In genomic region chr12:1629338-1630080, GRCh38 we compare ENCODE assay signal across 8 cellular contexts.
A peak's percentile ranks its signal among the peaks of the same experiment; 100 is the strongest.
DNase-seq lines count a peak whose midpoint lies in the region; ATAC-seq lines count a peak whose summit lies in the region.

No MANE protein-coding gene starts in this region.

- no peaks in the 10 kb centered on the region for H3K9me3 ChIP-seq in muscle layer of duodenum (ENCODE audit: control insufficient read depth in 1 of 2, low read length in 2 of 2)

- peaks cover 6% of the 10 kb centered on the region for H3K27me3 ChIP-seq in muscle layer of duodenum (ENCODE audit: low read depth, low read length)

- DNase-seq in NCI-H146 treated with DMSO at 0.1 percent for 48 hours (lab: John Stamatoyannopoulos, UW; ENCODE audit: unreplicated experiment) (peak; percentile 51), GF-D8 (lab: John Stamatoyannopoulos, UW) (no peak), AG08396 (ENCODE audit: low spot score) (no peak)
- no peak for DNase-seq in stimulated activated CD4-positive, alpha-beta T cell treated with anti-CD3 and anti-CD28 coated beads, Interleukin-4, amount 100 ng/mL, for 1 hour

- no peaks in the 10 kb centered on the region for H3K36me3 ChIP-seq in muscle layer of duodenum (ENCODE audit: control insufficient read depth in 1 of 2, insufficient read depth in 2 of 2, low read length in 2 of 2)

- intact Hi-C loops in dendritic cell treated with granulocyte-macrophage colony-stimulating factor and Interleukin-4, amounts not matched to agents 40 ng/mL and 50 ng/mL, for 4 days (cut with micrococcal nuclease): no loop called here

- H3K27me3 Mint-ChIP-seq in dendritic cell treated with granulocyte-macrophage colony-stimulating factor and Interleukin-4, amounts not matched to agents 40 ng/mL and 50 ng/mL, for 4 days: peaks cover 32% of the 10 kb centered on the region

- no peaks in the 10 kb centered on the region for H3K9me3 Mint-ChIP-seq in dendritic cell treated with granulocyte-macrophage colony-stimulating factor and Interleukin-4, amounts not matched to agents 40 ng/mL and 50 ng/mL, for 4 days

- H3K4me3 ChIP-seq in GM08714 (ENCODE audit: low read length) (peak overlapping the region; percentile 23; the same call in 1 of the 2 replicates), muscle layer of duodenum (ENCODE audit: low read depth in 1 of 2, low read length in 2 of 2) (peak overlapping the region; percentile 48 to 72)

- no peak overlapping the region for H3K27ac Mint-ChIP-seq in dendritic cell treated with granulocyte-macrophage colony-stimulating factor and Interleukin-4, amounts not matched to agents 40 ng/mL and 50 ng/mL, for 4 days

- H3K4me1 ChIP-seq in muscle layer of duodenum (ENCODE audit: control insufficient read depth in 1 of 2, insufficient read depth in 2 of 2, low read length in 2 of 2): peaks cover 0 to 15% of the 10 kb centered on the region in 2 donors

- H3K27ac ChIP-seq in muscle layer of duodenum (ENCODE audit: low read length): no peak overlapping the region

- peak overlapping the region; percentile 65 for H3K4me3 Mint-ChIP-seq in dendritic cell treated with granulocyte-macrophage colony-stimulating factor and Interleukin-4, amounts not matched to agents 40 ng/mL and 50 ng/mL, for 4 days

- peaks cover 81% of the 10 kb centered on the region for H3K4me1 Mint-ChIP-seq in dendritic cell treated with granulocyte-macrophage colony-stimulating factor and Interleukin-4, amounts not matched to agents 40 ng/mL and 50 ng/mL, for 4 days (ENCODE audit: low read depth)

- ATAC-seq in GM21619 (IDR thresholded peaks at IDR 0.05; ENCODE audit: unreplicated experiment): no peak

- peaks cover 94% of the 10 kb centered on the region for H3K36me3 Mint-ChIP-seq in dendritic cell treated with granulocyte-macrophage colony-stimulating factor and Interleukin-4, amounts not matched to agents 40 ng/mL and 50 ng/mL, for 4 days (ENCODE audit: low read depth)
